In genomic region chr14:30558362-30558674, GRCh38 we compare ENCODE assay signal across 8 cellular contexts. TPM values are rescaled to one million over a fixed set of nuclear protein-coding genes. Genes with fewer than 3 reads are reported as not detected.
DNase-seq lines count a peak whose midpoint lies in the region; ATAC-seq and TF ChIP-seq lines count a peak whose summit lies in the region.

No MANE protein-coding gene starts in this region.

- intact Hi-C loops in left ventricle myocardium inferior (cut with micrococcal nuclease) (no loop called here), Right ventricle myocardium inferior (cut with DNase I) (no loop called here), breast epithelium (cut with DNase I; ENCODE audit: low total_unique reads) (no loop called here), mucosa of descending colon (cut with DNase I, micrococcal nuclease) (no loop called here), aorta (cut with DNase I) (no loop called here)

- 21 to 24% methylated on average over 6 of the region's 6 CpGs for WGBS in aorta, 2 donors

- no peaks in the 10 kb centered on the region for H3K27me3 ChIP-seq in left ventricle myocardium inferior (ENCODE audit: low read depth)
- H3K27me3 ChIP-seq in breast epithelium: no peaks in the 10 kb centered on the region
- no peaks in the 10 kb centered on the region for H3K27me3 ChIP-seq in aorta (ENCODE audit: control insufficient read depth in 1 of 2, insufficient read depth in 2 of 2, low read length in 1 of 2)

- DNase-seq in left ventricle myocardium inferior (no peak), Right ventricle myocardium inferior (ENCODE audit: missing footprints) (no peak), breast epithelium (ENCODE audit: low spot score in 2 of 2) (no peak), mucosa of descending colon (no peak), aorta (no peak), GM20000 (ENCODE audit: low spot score) (no peak), SHP77 treated with DMSO at 0.1 percent for 48 hours (lab: John Stamatoyannopoulos, UW) (no peak)

- H3K4me1 ChIP-seq in left ventricle myocardium inferior: peaks cover 31% of the 10 kb centered on the region
- H3K4me1 ChIP-seq in breast epithelium: no peaks in the 10 kb centered on the region
- peaks cover 6% of the 10 kb centered on the region for H3K4me1 ChIP-seq in mucosa of descending colon (ENCODE audit: low read depth)
- H3K4me1 ChIP-seq in aorta (ENCODE audit: control insufficient read depth in 1 of 2, insufficient read depth in 2 of 2, low read length in 2 of 2): peaks cover 0 to 1% of the 10 kb centered on the region in 2 donors

- H3K36me3 ChIP-seq in left ventricle myocardium inferior (no peaks in the 10 kb centered on the region), breast epithelium (no peaks in the 10 kb centered on the region), mucosa of descending colon (ENCODE audit: low read depth) (no peaks in the 10 kb centered on the region), aorta (ENCODE audit: control insufficient read depth in 1 of 2, insufficient read depth in 2 of 2, low read length in 1 of 2) (no peaks in the 10 kb centered on the region)

- H3K4me3 ChIP-seq in left ventricle myocardium inferior (peak overlapping the region; percentile 81), breast epithelium (peak overlapping the region; percentile 75 to 89 (median 79)), mucosa of descending colon (peak overlapping the region; percentile 78), aorta (ENCODE audit: low read length in 2 of 2) (peak overlapping the region; percentile 84 to 94)

- TF ChIP-seq CTCF in left ventricle myocardium inferior (IDR thresholded peaks at IDR 0.05; ENCODE audit: borderline replicate concordance) (no peak), breast epithelium (IDR thresholded peaks at IDR 0.05) (no peak), mucosa of descending colon (IDR thresholded peaks at IDR 0.05) (no peak), GM20000 (IDR thresholded peaks at IDR 0.05; ENCODE audit: extremely low read depth, missing control alignments) (no peak)

- H3K9me3 ChIP-seq in left ventricle myocardium inferior (replicated peaks) (no peaks in the 10 kb centered on the region), breast epithelium (no peaks in the 10 kb centered on the region), mucosa of descending colon (no peaks in the 10 kb centered on the region), aorta (ENCODE audit: control insufficient read depth, low read length) (no peaks in the 10 kb centered on the region)

- ATAC-seq in Right ventricle myocardium inferior (no peak), mucosa of descending colon (no peak), aorta (ENCODE audit: low FRiP score) (no peak), HG02973 (IDR thresholded peaks at IDR 0.05; ENCODE audit: unreplicated experiment) (no peak)

- no peak for TF ChIP-seq POLR2A in breast epithelium (IDR thresholded peaks at IDR 0.05)

- H3K27ac ChIP-seq in left ventricle myocardium inferior (replicated peaks) (peak overlapping the region; percentile 79), breast epithelium (peak overlapping the region; percentile 75 to 87), aorta (ENCODE audit: low read depth in 1 of 2, low read length in 2 of 2) (peak overlapping the region in 1 of 2 donors; percentile 37)

RNA-seq across cellular contexts. Expression of gene G2E3, which starts 0.6 kb away (rescaled TPM):
- total RNA-seq in left ventricle myocardium inferior: 7.6 TPM
- 6.9 TPM for total RNA-seq in Right ventricle myocardium inferior
- total RNA-seq in breast epithelium: 10 to 100 TPM; 12.3 to 22.2 (median 12.5) TPM
- 10 to 100 TPM; 14.9 to 16.3 (median 15.1) TPM for total RNA-seq in mucosa of descending colon
- total RNA-seq in aorta: 10 to 100 TPM; 15.9 to 18.3 TPM
- 1 to 10 TPM; 4.0 to 7.4 TPM for polyA plus RNA-seq in aorta
